14 cellular contexts compared by ENCODE assay signal in the genomic region with DNA sequence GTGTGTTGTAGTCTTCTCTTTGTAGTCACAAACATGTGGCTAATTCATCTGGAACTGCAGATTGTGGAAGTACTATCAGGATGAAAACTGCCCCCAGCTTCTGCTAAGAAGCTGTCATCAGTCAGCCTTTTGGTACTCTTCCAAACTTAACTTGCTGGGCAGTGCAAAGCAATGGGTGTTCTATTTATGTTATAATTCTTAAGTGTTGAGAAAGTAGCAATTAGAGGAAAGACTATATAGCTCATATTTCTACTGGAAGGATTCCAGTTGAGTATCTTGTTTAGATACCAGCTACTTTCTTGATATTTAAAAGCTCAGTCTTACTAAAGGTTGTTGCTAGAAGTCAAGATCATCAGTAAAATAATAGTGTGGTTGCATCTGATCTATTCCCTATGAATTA. TPM values are rescaled to one million over a fixed set of nuclear protein-coding genes. Genes with fewer than 3 reads are reported as not detected.
DNase-seq lines count a peak whose midpoint lies in the region; ATAC-seq, FAIRE-seq and TF ChIP-seq lines count a peak whose summit lies in the region.
"Had no signal": no experiment of that assay in that cellular context is flagged by ENCODE, and none has a peak within 500 bp of the region (broad histone marks: within the 10 kb centered on the region; RNA-seq: fewer than 3 reads in every experiment).

No MANE protein-coding gene starts in this region.

- no peaks in the 10 kb centered on the region for H3K9me3 ChIP-seq in right atrium auricular region
- H3K9me3 ChIP-seq in endothelial cell of umbilical vein (replicated peaks; ENCODE audit: control insufficient read depth, insufficient read depth, low read length): no peaks in the 10 kb centered on the region

- DNase-seq in left ventricle myocardium superior: no peak
- no peak for DNase-seq in right atrium auricular region (ENCODE audit: low spot score)
- peak; percentile 56 to 83 for DNase-seq in NCI-H446 (lab: John Stamatoyannopoulos, UW)
- DNase-seq in endothelial cell of umbilical vein (ENCODE audit: low read depth, low spot score): peak; percentile 69
- no peak for DNase-seq in nucleus accumbens (lab: John Stamatoyannopoulos, UW)
- no peak for DNase-seq in frontal cortex (ENCODE audit: low spot score in 2 of 2)
- DNase-seq in omental fat pad (ENCODE audit: low spot score): no peak
- DNase-seq: activated T-cell treated with anti-CD3 and anti-CD28 coated beads, Interleukin-2, amount 50 U/mL, for 72 hours; MM.1S; WERI-Rb-1 had no signal

- FAIRE-seq in endothelial cell of umbilical vein (lab: Jason Lieb, UNC) (peak; percentile 24), frontal cortex (lab: Jason Lieb, UNC) (no peak)

- peak overlapping the region; percentile 33 for H2AFZ ChIP-seq in endothelial cell of umbilical vein (ENCODE audit: low read depth, low read length)

- no peaks in the 10 kb centered on the region for H3K36me3 ChIP-seq in right atrium auricular region
- H3K36me3 ChIP-seq in endothelial cell of umbilical vein (ENCODE audit: control insufficient read depth in 2 of 2, extremely low read depth in 1 of 2, insufficient read depth in 2 of 2, low read length in 2 of 2): no peaks in the 10 kb centered on the region
- H3K36me3 ChIP-seq: BLaER1 treated with 17β-estradiol and CSF1 and Interleukin-3, amounts not matched to agents 10 nM and 100 nM; WERI-Rb-1 had no signal

- no peak overlapping the region for H3K4me2 ChIP-seq in endothelial cell of umbilical vein (ENCODE audit: insufficient read depth, low read length)
- H3K4me2 ChIP-seq: BLaER1 treated with 17β-estradiol and CSF1 and Interleukin-3, amounts not matched to agents 10 nM and 100 nM had no signal

- CTCF ChIA-PET in endothelial cell of umbilical vein (lab: Charles Lee): interaction anchor here (0.8 to 4.4 kb wide), 6 partner anchors 11 to 62 kb away, joined by 3 to 32 read pairs (median 8); a partner anchor contains a TSS

- no peak for TF ChIP-seq POLR2A in endothelial cell of umbilical vein (IDR thresholded peaks at IDR 0.05; ENCODE audit: low read depth, low read length)

- H3K27ac ChIP-seq in right atrium auricular region (no peak overlapping the region), endothelial cell of umbilical vein (ENCODE audit: insufficient read depth, low read depth, low read length) (no peak overlapping the region)
- H3K27ac ChIP-seq: BLaER1 treated with 17β-estradiol and CSF1 and Interleukin-3, amounts not matched to agents 10 nM and 100 nM; WERI-Rb-1 had no signal

- H3K9ac ChIP-seq in endothelial cell of umbilical vein (replicated peaks; ENCODE audit: extremely low read depth, insufficient read depth, low read length): no peak overlapping the region
- H3K9ac ChIP-seq: BLaER1 treated with 17β-estradiol and CSF1 and Interleukin-3, amounts not matched to agents 10 nM and 100 nM had no signal

- intact Hi-C loops in left ventricle myocardium superior (cut with micrococcal nuclease): no loop called here
- intact Hi-C loops in endothelial cell of umbilical vein (cut with micrococcal nuclease): loop anchor here (5.0 kb wide), 1 partner anchor 1911 kb away; no protein-coding TSS in a partner anchor

- dilution Hi-C loops in endothelial cell of umbilical vein (cut with MboI; ENCODE audit: extremely low pct_ligation_motif_present, low sequenced_read_pairs): no loop called here

- no peaks in the 10 kb centered on the region for H3K79me2 ChIP-seq in endothelial cell of umbilical vein (ENCODE audit: control insufficient read depth, insufficient read depth, low read length)

- POLR2A ChIA-PET in endothelial cell of umbilical vein (lab: Charles Lee): interaction anchor here (1.6 kb wide), 1 partner anchor 61 kb away, joined by 5 read pairs; a partner anchor contains a TSS

- no peaks in the 10 kb centered on the region for H4K20me1 ChIP-seq in endothelial cell of umbilical vein (replicated peaks; ENCODE audit: control insufficient read depth, extremely low read depth, insufficient read depth, low read length)
- H4K20me1 ChIP-seq: BLaER1 treated with 17β-estradiol and CSF1 and Interleukin-3, amounts not matched to agents 10 nM and 100 nM had no signal

- H3K4me3 ChIP-seq in right atrium auricular region: no peak overlapping the region
- no peak overlapping the region for H3K4me3 ChIP-seq in endothelial cell of umbilical vein (replicated peaks in 1 of 3; ENCODE audit: insufficient read depth in 1 of 3, low read depth in 1 of 3, low read length in 3 of 3)
- H3K4me3 ChIP-seq: BLaER1 treated with 17β-estradiol and CSF1 and Interleukin-3, amounts not matched to agents 10 nM and 100 nM; lung had no signal

- H3K4me1 ChIP-seq in right atrium auricular region (no peaks in the 10 kb centered on the region), endothelial cell of umbilical vein (ENCODE audit: control insufficient read depth, extremely low read depth, insufficient read depth, low read length) (peaks cover 19% of the 10 kb centered on the region)
- H3K4me1 ChIP-seq: BLaER1 treated with 17β-estradiol and CSF1 and Interleukin-3, amounts not matched to agents 10 nM and 100 nM had no signal

- H3K27me3 ChIP-seq in right atrium auricular region (no peaks in the 10 kb centered on the region), endothelial cell of umbilical vein (ENCODE audit: control insufficient read depth in 2 of 2, insufficient read depth in 2 of 2, low read length in 2 of 2) (no peaks in the 10 kb centered on the region)
- H3K27me3 ChIP-seq: BLaER1 treated with 17β-estradiol and CSF1 and Interleukin-3, amounts not matched to agents 10 nM and 100 nM had no signal

- ATAC-seq in left ventricle myocardium superior (peak; percentile 73), HG03280 (IDR thresholded peaks at IDR 0.05; ENCODE audit: unreplicated experiment) (no peak), omental fat pad (ENCODE audit: low FRiP score) (no peak)
- ATAC-seq: activated T-cell treated with anti-CD3 and anti-CD28 coated beads, Interleukin-2, amount 50 U/mL, for 72 hours had no signal

- TF ChIP-seq CTCF in right atrium auricular region (IDR thresholded peaks at IDR 0.05): no peak
- no peak for TF ChIP-seq CTCF in endothelial cell of umbilical vein (IDR thresholded peaks at IDR 0.05; ENCODE audit: extremely low read depth in 1 of 2, insufficient read depth in 1 of 2, low read depth in 1 of 2, low read length in 2 of 2)
- no peak for TF ChIP-seq CTCF in omental fat pad (IDR thresholded peaks at IDR 0.05)

- H3K9me1 ChIP-seq in endothelial cell of umbilical vein (replicated peaks; ENCODE audit: control insufficient read depth, extremely low read depth, insufficient read depth, low read length): no peaks in the 10 kb centered on the region

- BruUV-seq in endothelial cell of umbilical vein (replicated peaks; lab: Mats Ljungman, UMichigan): no TSS peak

TF ChIP-seq in endothelial cell of umbilical vein, 7 proteins besides CTCF, POLR2A, EP300 and RAD21:
- no peak for TF ChIP-seq FOS (IDR thresholded peaks at IDR 0.05; ENCODE audit: borderline replicate concordance, insufficient read depth, low read length)

RNA-seq across cellular contexts. Expression of a gene that starts 52.1 kb away (rescaled TPM):
- total RNA-seq in left ventricle myocardium superior: 1.0 TPM
- under 1 TPM in 1 of 2 donors, not detected in 1; 0.74 TPM for total RNA-seq in right atrium auricular region
- not detected in 2 replicates for total RNA-seq in endothelial cell of umbilical vein
- not detected in 2 replicates for polyA plus RNA-seq in endothelial cell of umbilical vein
- not detected in 2 replicates for polyA plus RNA-seq in endothelial cell of umbilical vein (2011; cell fraction: cytosol; rRNA removed)
- polyA plus RNA-seq in endothelial cell of umbilical vein (2011; cell fraction: nucleus; rRNA removed): not detected in 2 replicates
- not detected in 2 replicates for polyA plus RNA-seq in endothelial cell of umbilical vein (2012)
- polyA minus RNA-seq in endothelial cell of umbilical vein: not detected in 2 replicates
- not detected for polyA minus RNA-seq in endothelial cell of umbilical vein (2011; cell fraction: cytosol; rRNA and poly(A)+ RNA removed)
- not detected in 2 replicates for polyA minus RNA-seq in endothelial cell of umbilical vein (2011; cell fraction: nucleus; rRNA and poly(A)+ RNA removed)
- 2.4 TPM for total RNA-seq in frontal cortex
- total RNA-seq in omental fat pad: 1 to 10 TPM in 1 of 4 donors, under 1 TPM in 3; 0.19 to 9.9 (median 0.77) TPM
- total RNA-seq: activated T-cell treated with anti-CD3 and anti-CD28 coated beads, Interleukin-2, amount 50 U/mL, for 72 hours; glomerular endothelial cell had no signal

Comparison
In these comparisons a context has a peak if more than half of its experiments do, and no peak if none do; other contexts are left out.
1. DNase-seq: peak in NCI-H446 (2 of 2) and endothelial cell of umbilical vein (single experiment); none in left ventricle myocardium superior (single experiment), right atrium auricular region (single experiment), nucleus accumbens (0 of 56), frontal cortex (0 of 2) and omental fat pad (single experiment).